ENCODE assay signal across 15 cellular contexts in genomic region chr12:53198470-53199110, GRCh38. TPM values are rescaled to one million over a fixed set of nuclear protein-coding genes. Genes with fewer than 3 reads are reported as not detected.
DNase-seq lines count a peak whose midpoint lies in the region; ATAC-seq lines count a peak whose summit lies in the region.
"Had no signal": no experiment of that assay in that cellular context is flagged by ENCODE, and none has a peak within 500 bp of the region (broad histone marks: within the 10 kb centered on the region; RNA-seq: fewer than 3 reads in every experiment).

No MANE protein-coding gene starts in this region.

- DNase-seq in NCI-H510A (lab: John Stamatoyannopoulos, UW) (peak; percentile 47), NCI-H510A treated with DMSO at 0.1 percent for 48 hours (lab: John Stamatoyannopoulos, UW) (no peak), DMS114 treated with DMSO at 0.1 percent for 48 hours (lab: John Stamatoyannopoulos, UW; ENCODE audit: unreplicated experiment) (no peak), superior temporal gyrus (ENCODE audit: extremely low spot score) (no peak), NCI-H1436 (lab: John Stamatoyannopoulos, UW) (no peak)
- DNase-seq in activated CD4-positive, alpha-beta memory T cell treated with anti-CD3 and anti-CD28 coated beads for 36 hours = no peak
- DNase-seq in effector memory CD8-positive, alpha-beta T cell = no peak
- DNase-seq: Caco-2, mammary epithelial cell, NCI-H2081 treated with DMSO at 0.1 percent for 48 hours, occipital lobe, SIG-M5 had no signal

- peak overlapping the region; percentile 36 to 91 (median 41) for H3K27ac Mint-ChIP-seq in IgD-negative memory B cell
- peak overlapping the region; percentile 91 for H3K27ac Mint-ChIP-seq in activated CD4-positive, alpha-beta memory T cell treated with anti-CD3 and anti-CD28 coated beads for 36 hours
- peak overlapping the region; percentile 85 to 94 for H3K27ac Mint-ChIP-seq in effector memory CD8-positive, alpha-beta T cell

- H3K4me1 Mint-ChIP-seq in IgD-negative memory B cell = peaks cover 33 to 46% (median 40%) of the 10 kb centered on the region in 3 donors
- peaks cover 53% of the 10 kb centered on the region for H3K4me1 Mint-ChIP-seq in activated CD4-positive, alpha-beta memory T cell treated with anti-CD3 and anti-CD28 coated beads for 36 hours (ENCODE audit: low read depth)
- H3K4me1 Mint-ChIP-seq in effector memory CD8-positive, alpha-beta T cell (ENCODE audit: low read depth in 2 of 2) = peaks cover 37 to 56% of the 10 kb centered on the region in 2 donors

- peak overlapping the region in 3 of 4 donors; percentile 39 to 90 (median 77) for H3K4me3 Mint-ChIP-seq in IgD-negative memory B cell
- H3K4me3 Mint-ChIP-seq in activated CD4-positive, alpha-beta memory T cell treated with anti-CD3 and anti-CD28 coated beads for 36 hours = peak overlapping the region; percentile 61
- H3K4me3 Mint-ChIP-seq in effector memory CD8-positive, alpha-beta T cell = peak overlapping the region; percentile 69 to 73

- intact Hi-C loops in activated CD4-positive, alpha-beta memory T cell treated with anti-CD3 and anti-CD28 coated beads for 36 hours (cut with micrococcal nuclease) = no loop called here

- no peaks in the 10 kb centered on the region for H3K9me3 Mint-ChIP-seq in IgD-negative memory B cell
- no peaks in the 10 kb centered on the region for H3K9me3 Mint-ChIP-seq in activated CD4-positive, alpha-beta memory T cell treated with anti-CD3 and anti-CD28 coated beads for 36 hours
- no peaks in the 10 kb centered on the region for H3K9me3 Mint-ChIP-seq in effector memory CD8-positive, alpha-beta T cell

- POLR2A ChIA-PET in activated CD4-positive, alpha-beta memory T cell treated with anti-CD3 and anti-CD28 coated beads for 36 hours (lab: Charles Lee) = interaction anchor here (1.1 to 3.9 kb wide), 5 partner anchors 11 to 88 kb away, joined by 3 to 19 read pairs (median 4); partner anchors contain the start of genes CSAD and ZNF740

- CTCF ChIA-PET in activated CD4-positive, alpha-beta memory T cell treated with anti-CD3 and anti-CD28 coated beads for 36 hours (lab: Charles Lee) = interaction anchor here (0.5 to 5.6 kb wide), 22 partner anchors 9 to 1174 kb away, joined by 3 to 61 read pairs (median 6); partner anchors contain the start of genes AAAS, CSAD, ITGB7 and SOAT2

- peaks cover 14% of the 10 kb centered on the region for H3K36me3 Mint-ChIP-seq in IgD-negative memory B cell
- peaks cover 45% of the 10 kb centered on the region for H3K36me3 Mint-ChIP-seq in activated CD4-positive, alpha-beta memory T cell treated with anti-CD3 and anti-CD28 coated beads for 36 hours
- H3K36me3 Mint-ChIP-seq in effector memory CD8-positive, alpha-beta T cell (ENCODE audit: insufficient read depth) = peaks cover 66% of the 10 kb centered on the region

- H3K27me3 Mint-ChIP-seq in IgD-negative memory B cell = peaks cover 2% of the 10 kb centered on the region
- H3K27me3 Mint-ChIP-seq in activated CD4-positive, alpha-beta memory T cell treated with anti-CD3 and anti-CD28 coated beads for 36 hours = no peaks in the 10 kb centered on the region
- no peaks in the 10 kb centered on the region for H3K27me3 Mint-ChIP-seq in effector memory CD8-positive, alpha-beta T cell

- peak; percentile 78 for ATAC-seq in effector memory CD8-positive, alpha-beta T cell (replicated peaks)

RNA-seq across cellular contexts. Expression of gene ITGB7, which starts 8.5 kb away (rescaled TPM):
- 238 TPM for polyA plus RNA-seq in IgD-negative memory B cell
- total RNA-seq in activated CD4-positive, alpha-beta memory T cell treated with anti-CD3 and anti-CD28 coated beads for 36 hours = 100 to 1,000 TPM; 168 to 169 TPM
- total RNA-seq: frontal cortex, M059J, occipital lobe had no signal

RNA-seq across cellular contexts. Expression of gene CSAD, which starts 17.9 kb away (rescaled TPM):
- polyA plus RNA-seq in IgD-negative memory B cell = 0.58 TPM
- total RNA-seq in activated CD4-positive, alpha-beta memory T cell treated with anti-CD3 and anti-CD28 coated beads for 36 hours = 10 to 100 TPM; 21.4 to 23.7 TPM

RNA-seq across cellular contexts. Expression of gene ZNF740, which starts 18.1 kb away (rescaled TPM):
- 5.0 TPM for polyA plus RNA-seq in IgD-negative memory B cell
- 10 to 100 TPM; 32.6 to 37.5 TPM for total RNA-seq in activated CD4-positive, alpha-beta memory T cell treated with anti-CD3 and anti-CD28 coated beads for 36 hours

RNA-seq across cellular contexts. Expression of gene RARG, which starts 33.4 kb away (rescaled TPM):
- 4.8 TPM for polyA plus RNA-seq in IgD-negative memory B cell
- 10 to 100 TPM; 21.8 to 25.2 TPM for total RNA-seq in activated CD4-positive, alpha-beta memory T cell treated with anti-CD3 and anti-CD28 coated beads for 36 hours

Comparison
In these comparisons a context has a peak if more than half of its experiments do, and no peak if none do; other contexts are left out.
1. H3K27ac Mint-ChIP-seq: peak in every context shown above with its lines; median percentile 91 in activated CD4-positive, alpha-beta memory T cell treated with anti-CD3 and anti-CD28 coated beads for 36 hours; 90 in effector memory CD8-positive, alpha-beta T cell; 41 in IgD-negative memory B cell.